ENCODE assay signal across 13 cellular contexts in the genomic region with DNA sequence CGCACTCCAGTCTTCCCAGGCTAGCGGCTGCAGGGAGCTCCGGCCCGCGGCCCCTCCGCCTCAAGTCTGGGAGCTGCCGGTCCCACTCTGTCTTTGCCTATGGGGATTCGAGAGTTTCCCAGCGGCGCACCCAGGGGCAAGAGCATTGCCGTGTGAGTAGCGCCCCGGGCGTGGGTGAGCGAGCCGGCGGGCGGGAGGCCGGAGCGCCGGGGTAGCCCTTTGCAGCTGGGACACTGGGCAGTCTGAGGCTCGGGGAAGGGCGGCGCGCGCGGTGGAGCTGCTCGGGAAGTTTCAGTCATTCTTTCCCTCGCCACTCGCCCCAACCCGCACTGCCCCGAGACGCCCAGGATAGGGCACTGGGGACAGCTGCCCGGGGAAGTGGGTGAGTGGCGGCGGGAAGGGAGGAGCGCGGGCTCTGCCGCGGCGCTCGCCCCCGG. TPM values are rescaled to one million over a fixed set of nuclear protein-coding genes. Genes with fewer than 3 reads are reported as not detected.
A peak's percentile ranks its signal among the peaks of the same experiment; 100 is the strongest.
DNase-seq lines count a peak whose midpoint lies in the region; ATAC-seq and TF ChIP-seq lines count a peak whose summit lies in the region.
"Had no signal": no experiment of that assay in that cellular context is flagged by ENCODE, and none has a peak within 500 bp of the region (broad histone marks: within the 10 kb centered on the region; RNA-seq: fewer than 3 reads in every experiment).

No MANE protein-coding gene starts in this region.

- no peaks in the 10 kb centered on the region for H3K4me1 ChIP-seq in mesodermal cell (ENCODE audit: control insufficient read depth, insufficient read depth, low read length, poor library complexity, severe bottlenecking)

- H3K9me3 ChIP-seq in mesodermal cell (ENCODE audit: control insufficient read depth, low read length): no peaks in the 10 kb centered on the region

- no peaks in the 10 kb centered on the region for H3K9me3 Mint-ChIP-seq in endothelial cell (ENCODE audit: unreplicated experiment)
- H3K9me3 Mint-ChIP-seq in activated T-helper 17 cell treated with anti-CD3 and anti-CD28 coated beads, Interleukin-2, amount 50 U/mL, for 72 hours: no peaks in the 10 kb centered on the region

- H3K4me3 Mint-ChIP-seq in endothelial cell (ENCODE audit: unreplicated experiment): no peak overlapping the region
- H3K4me3 Mint-ChIP-seq in activated T-helper 17 cell treated with anti-CD3 and anti-CD28 coated beads, Interleukin-2, amount 50 U/mL, for 72 hours: no peak overlapping the region

- H3K4me1 Mint-ChIP-seq in endothelial cell (ENCODE audit: unreplicated experiment): peaks cover 9% of the 10 kb centered on the region
- no peaks in the 10 kb centered on the region for H3K4me1 Mint-ChIP-seq in activated T-helper 17 cell treated with anti-CD3 and anti-CD28 coated beads, Interleukin-2, amount 50 U/mL, for 72 hours

- H3K4me3 ChIP-seq in mesodermal cell (ENCODE audit: extremely low read depth, insufficient read depth, low read length, poor library complexity, severe bottlenecking): peak overlapping the region; percentile 37

- ATAC-seq in activated T-helper 17 cell treated with anti-CD3 and anti-CD28 coated beads, Interleukin-2, amount 50 U/mL, for 72 hours (replicated peaks): no peak

- 0 to 1% methylated on average over 18 to 26 of the region's 43 CpGs for WGBS in mesodermal cell (ENCODE audit: insufficient coverage in 2 of 2), 2 experiments

- TF ChIP-seq CTCF in endothelial cell (IDR thresholded peaks at IDR 0.05; ENCODE audit: unreplicated experiment): no peak

- peaks cover 7% of the 10 kb centered on the region for H3K27me3 Mint-ChIP-seq in endothelial cell (ENCODE audit: unreplicated experiment)
- peaks cover 58% of the 10 kb centered on the region for H3K27me3 Mint-ChIP-seq in activated T-helper 17 cell treated with anti-CD3 and anti-CD28 coated beads, Interleukin-2, amount 50 U/mL, for 72 hours

- no peak overlapping the region for H3K27ac ChIP-seq in mesodermal cell (ENCODE audit: low read depth, low read length, severe bottlenecking)
- H3K27ac ChIP-seq: KMS-11 had no signal

- H3K36me3 ChIP-seq in mesodermal cell (ENCODE audit: control insufficient read depth, insufficient read depth, low read length): no peaks in the 10 kb centered on the region

- peaks cover 6% of the 10 kb centered on the region for H3K36me3 Mint-ChIP-seq in endothelial cell (ENCODE audit: low read depth, unreplicated experiment)
- H3K36me3 Mint-ChIP-seq in activated T-helper 17 cell treated with anti-CD3 and anti-CD28 coated beads, Interleukin-2, amount 50 U/mL, for 72 hours (ENCODE audit: low read depth): peaks cover 5% of the 10 kb centered on the region

- peak; percentile 79 for DNase-seq in COLO668 (lab: John Stamatoyannopoulos, UW; ENCODE audit: unreplicated experiment)
- peak; percentile 62 for DNase-seq in NCI-H2227 treated with DMSO at 0.1 percent for 48 hours (lab: John Stamatoyannopoulos, UW)
- DNase-seq in endothelial cell (ENCODE audit: low spot score): peak; percentile 30
- no peak for DNase-seq in NCI-H1105 treated with DMSO at 0.1 percent for 48 hours (lab: John Stamatoyannopoulos, UW)
- DNase-seq in activated naive CD4-positive, alpha-beta T cell (lab: John Stamatoyannopoulos, UW): no peak
- no peak for DNase-seq in NCI-H187 (lab: John Stamatoyannopoulos, UW)
- DNase-seq: amniotic stem cell; CD4-positive, alpha-beta memory T cell; T-helper 9 cell had no signal

- no peak overlapping the region for H3K27ac Mint-ChIP-seq in endothelial cell (ENCODE audit: unreplicated experiment)
- H3K27ac Mint-ChIP-seq in activated T-helper 17 cell treated with anti-CD3 and anti-CD28 coated beads, Interleukin-2, amount 50 U/mL, for 72 hours: no peak overlapping the region
- H3K27ac Mint-ChIP-seq: CD4-positive, alpha-beta memory T cell had no signal

RNA-seq across cellular contexts. Expression of a gene that starts 0.5 kb away (rescaled TPM):
- total RNA-seq in endothelial cell (ENCODE audit: unreplicated experiment): 0.36 TPM
- 0.29 TPM for polyA plus RNA-seq in mesodermal cell (2013, experiment 1 of 2)
- polyA plus RNA-seq in mesodermal cell (2013, experiment 2 of 2): 0.25 TPM
- 1 to 10 TPM in 1 of 2 donors, under 1 TPM in 1; 0.13 to 1.5 TPM for total RNA-seq in activated T-helper 17 cell treated with anti-CD3 and anti-CD28 coated beads, Interleukin-2, amount 50 U/mL, for 72 hours
- total RNA-seq: CD4-positive, alpha-beta memory T cell; mononuclear cell had no signal

Comparison
In these comparisons a context has a peak if more than half of its experiments do, and no peak if none do; other contexts are left out.
1. DNase-seq: peak in COLO668 (single experiment), NCI-H2227 treated with DMSO at 0.1 percent for 48 hours (single experiment) and endothelial cell (single experiment); none in NCI-H1105 treated with DMSO at 0.1 percent for 48 hours (single experiment), activated naive CD4-positive, alpha-beta T cell (0 of 4) and NCI-H187 (0 of 2).